In the genomic region with DNA sequence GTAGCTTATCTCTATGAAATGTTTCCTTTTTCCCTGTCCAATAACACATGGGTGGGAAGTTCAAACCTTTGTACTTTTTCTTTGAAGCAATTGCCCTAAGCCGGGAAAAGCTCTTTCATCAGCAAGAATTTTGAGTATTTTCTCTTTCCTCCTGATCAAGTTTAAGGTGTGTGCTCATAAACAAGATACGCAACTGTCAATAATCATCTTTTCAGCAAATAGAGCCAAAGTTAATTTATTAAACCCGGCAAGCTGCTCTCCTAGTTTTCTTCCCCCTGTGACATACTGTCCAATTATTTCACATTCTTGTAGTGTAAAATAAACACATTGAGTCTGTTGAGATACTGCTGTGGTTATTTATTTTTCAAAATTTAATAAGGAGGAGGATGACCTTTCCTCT, we compare ENCODE assay signal across 17 cellular contexts.
"Had no signal": no experiment of that assay in that cellular context is flagged by ENCODE, and none has a peak within 500 bp of the region (broad histone marks: within the 10 kb centered on the region; RNA-seq: fewer than 3 reads in every experiment).

No MANE protein-coding gene starts in this region.

- H3K36me3 ChIP-seq: colonic mucosa, esophagus squamous epithelium, tibial nerve had no signal

- H3K36me3 Mint-ChIP-seq: natural killer cell treated with Interleukin-12 subunit alpha and Interleukin-12 subunit beta and Interleukin-15 and Interleukin-18, amount 100 ng/mL, for 72 hours had no signal

- H3K9me3 Mint-ChIP-seq: activated B cell treated with CpG ODN at 0.5 μM for 24 hours; activated T-cell treated with anti-CD3 and anti-CD28 coated beads, Interleukin-2, amount 50 U/mL, for 72 hours; natural killer cell treated with Interleukin-12 subunit alpha and Interleukin-12 subunit beta and Interleukin-15 and Interleukin-18, amount 100 ng/mL, for 72 hours had no signal

- DNase-seq: activated B cell treated with CpG ODN at 0.5 μM for 24 hours; activated CD8-positive, alpha-beta memory T cell treated with anti-CD3 and anti-CD28 coated beads, Interleukin-2, amount 50 U/mL, for 4 hours; activated CD8-positive, alpha-beta T cell treated with anti-CD3 and anti-CD28 coated beads, Interleukin-2, amount 10 ng/mL, durations not matched to agents 7 days and 5 days; activated gamma-delta T cell; colonic mucosa; esophagus squamous epithelium; hippocampal formation; left ventricle myocardium superior; posterior cingulate gyrus; retina; stimulated activated CD4-positive, alpha-beta T cell treated with anti-CD3 and anti-CD28 coated beads, Interleukin-4, amount 100 ng/mL, for 1 hour; stimulated activated naive CD4-positive, alpha-beta T cell had no signal

- H3K4me1 ChIP-seq: colonic mucosa, tibial nerve had no signal

- H3K9me3 ChIP-seq: colonic mucosa, esophagus squamous epithelium, tibial nerve had no signal

- H3K27me3 Mint-ChIP-seq: activated B cell treated with CpG ODN at 0.5 μM for 24 hours had no signal

- H3K27me3 ChIP-seq: colonic mucosa, esophagus squamous epithelium, tibial nerve had no signal

- H3K27ac Mint-ChIP-seq: activated B cell treated with CpG ODN at 0.5 μM for 24 hours; activated CD8-positive, alpha-beta T cell treated with anti-CD3 and anti-CD28 coated beads, Interleukin-2, amount 10 ng/mL, durations not matched to agents 7 days and 5 days; activated naive CD4-positive, alpha-beta T cell treated with anti-CD3 and anti-CD28 coated beads, Interleukin-2, amount 50 U/mL, for 72 hours; activated T-cell treated with anti-CD3 and anti-CD28 coated beads, Interleukin-2, amount 50 U/mL, for 72 hours; natural killer cell treated with Interleukin-12 subunit alpha and Interleukin-12 subunit beta and Interleukin-15 and Interleukin-18, amount 100 ng/mL, for 72 hours had no signal

- H3K4me3 ChIP-seq: colonic mucosa, tibial nerve had no signal

- FAIRE-seq: TTC549 had no signal

- ATAC-seq: activated CD8-positive, alpha-beta T cell treated with anti-CD3 and anti-CD28 coated beads, Interleukin-2, amount 10 ng/mL, durations not matched to agents 7 days and 5 days; left ventricle myocardium superior; natural killer cell treated with Interleukin-12 subunit alpha and Interleukin-12 subunit beta and Interleukin-15 and Interleukin-18, amount 100 ng/mL, for 72 hours had no signal

- H3K27ac ChIP-seq: colonic mucosa, tibial nerve had no signal
